In the genomic region with DNA sequence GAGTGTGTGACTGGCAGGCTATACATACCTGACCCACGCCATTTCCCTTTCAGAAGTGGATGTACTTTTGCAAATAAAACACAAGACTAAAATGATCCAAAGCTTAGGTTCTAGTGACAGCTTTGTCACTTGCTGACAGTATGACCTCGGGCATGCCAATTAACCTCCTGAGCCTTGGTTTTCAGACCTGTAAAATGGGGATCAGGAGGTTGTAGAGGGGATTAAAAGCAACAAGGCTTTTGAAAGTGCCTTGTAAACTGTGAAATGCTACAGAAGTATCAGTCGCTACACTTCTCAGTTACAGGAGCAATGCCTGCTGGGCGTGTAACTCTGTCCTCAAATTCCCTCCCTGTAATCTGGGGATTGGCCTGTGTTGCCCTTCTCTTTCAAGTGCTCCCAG, we compare ENCODE assay signal across 10 cellular contexts. TPM values are rescaled to one million over a fixed set of nuclear protein-coding genes. Genes with fewer than 3 reads are reported as not detected.
A peak's percentile ranks its signal among the peaks of the same experiment; 100 is the strongest.
DNase-seq lines count a peak whose midpoint lies in the region; ATAC-seq and TF ChIP-seq lines count a peak whose summit lies in the region.
"Had no signal": no experiment of that assay in that cellular context is flagged by ENCODE, and none has a peak within 500 bp of the region (broad histone marks: within the 10 kb centered on the region; RNA-seq: fewer than 3 reads in every experiment).

No MANE protein-coding gene starts in this region.

- DNase-seq in right atrium auricular region (ENCODE audit: low spot score) (no peak), left cardiac atrium (no peak), brain microvascular endothelial cell (no peak), GM19240 (ENCODE audit: insufficient read length, low spot score) (no peak), NCI-H1105 treated with DMSO at 0.1 percent for 48 hours (lab: John Stamatoyannopoulos, UW) (no peak), SKM-1 treated with dmso at 0.1 percent for 144 hours (lab: John Stamatoyannopoulos, UW; ENCODE audit: unreplicated experiment) (no peak)
- no peak for DNase-seq in stimulated activated CD4-positive, alpha-beta T cell treated with anti-CD3 and anti-CD28 coated beads, Interleukin-4, amount 100 ng/mL, for 1 hour
- DNase-seq: hypothalamus; stimulated activated CD4-positive, alpha-beta T cell treated with anti-CD3 and anti-CD28 coated beads, Interleukin-4, amount 100 ng/mL, for 24 hours had no signal

- no peaks in the 10 kb centered on the region for H3K36me3 ChIP-seq in right atrium auricular region
- no peaks in the 10 kb centered on the region for H3K36me3 ChIP-seq in brain microvascular endothelial cell (replicated peaks)
- peaks cover 22% of the 10 kb centered on the region for H3K36me3 ChIP-seq in mesodermal cell (ENCODE audit: control insufficient read depth, insufficient read depth, low read length)

- in situ Hi-C loops in brain microvascular endothelial cell (cut with HindIII; ENCODE audit: low pct_ligation_motif_present, low sequenced_read_pairs): no loop called here

- WGBS in mesodermal cell (ENCODE audit: insufficient coverage in 2 of 2), 2 experiments: 59 to 70% methylated on average over 3 to 4 of the region's 4 CpGs

- H3K4me1 ChIP-seq in right atrium auricular region (peaks cover 0 to 47% of the 10 kb centered on the region in 2 donors), mesodermal cell (ENCODE audit: control insufficient read depth, insufficient read depth, low read length, poor library complexity, severe bottlenecking) (peaks cover 16% of the 10 kb centered on the region)

- TF ChIP-seq CTCF in right atrium auricular region (IDR thresholded peaks at IDR 0.05) (no peak), brain microvascular endothelial cell (IDR thresholded peaks at IDR 0.05; ENCODE audit: low read depth, low read length, missing control alignments) (no peak)

- no peak for ATAC-seq in left cardiac atrium

- intact Hi-C loops in left cardiac atrium (cut with DNase I): loop anchor here (5.0 to 10.0 kb wide), 4 partner anchors 273 to 351 kb away; no protein-coding TSS in a partner anchor

- no peaks in the 10 kb centered on the region for H3K27me3 ChIP-seq in right atrium auricular region
- H3K27me3 ChIP-seq in brain microvascular endothelial cell (replicated peaks): no peaks in the 10 kb centered on the region

- H3K4me3 ChIP-seq in right atrium auricular region (peak overlapping the region; percentile 56), brain microvascular endothelial cell (ENCODE audit: low read depth, low read length) (peak overlapping the region; percentile 80), mesodermal cell (ENCODE audit: extremely low read depth, insufficient read depth, low read length, poor library complexity, severe bottlenecking) (peak overlapping the region; percentile 64)

- H3K27ac ChIP-seq in right atrium auricular region: peak overlapping the region in 1 of 2 donors; percentile 81
- H3K27ac ChIP-seq in brain microvascular endothelial cell: peak overlapping the region; percentile 82
- no peak overlapping the region for H3K27ac ChIP-seq in mesodermal cell (ENCODE audit: low read depth, low read length, severe bottlenecking)

- H3K9me3 ChIP-seq in right atrium auricular region (no peaks in the 10 kb centered on the region), mesodermal cell (ENCODE audit: control insufficient read depth, low read length) (peaks cover 10% of the 10 kb centered on the region)

RNA-seq across cellular contexts. Expression of a gene that starts 8.7 kb away (rescaled TPM):
- total RNA-seq in right atrium auricular region: 10 to 100 TPM; 36.5 to 39.0 TPM
- 10 to 100 TPM; 39.9 to 45.6 TPM for total RNA-seq in left cardiac atrium
- polyA plus RNA-seq in mesodermal cell (2013, experiment 1 of 2): 51.5 TPM
- polyA plus RNA-seq in mesodermal cell (2013, experiment 2 of 2): 45.9 TPM
